ENCODE assay signal across 11 cellular contexts in genomic region chr18:74252032-74252380, GRCh38. TPM values are rescaled to one million over a fixed set of nuclear protein-coding genes. Genes with fewer than 3 reads are reported as not detected.
DNase-seq lines count a peak whose midpoint lies in the region; ATAC-seq and TF ChIP-seq lines count a peak whose summit lies in the region.
"Had no signal": no experiment of that assay in that cellular context is flagged by ENCODE, and none has a peak within 500 bp of the region (broad histone marks: within the 10 kb centered on the region; RNA-seq: fewer than 3 reads in every experiment).

No MANE protein-coding gene starts in this region.

- H3K4me3 ChIP-seq in choroid plexus epithelial cell (ENCODE audit: low read depth, low read length), result no peak overlapping the region

- peak overlapping the region; percentile 87 for H3K27ac Mint-ChIP-seq in Calu3 (ENCODE audit: unreplicated experiment)

- BruUV-seq in Calu3 (replicated peaks; lab: Mats Ljungman, UMichigan), result no TSS peak

- H3K27me3 Mint-ChIP-seq in Calu3 (ENCODE audit: unreplicated experiment), result no peaks in the 10 kb centered on the region

- H3K9me3 Mint-ChIP-seq in Calu3 (ENCODE audit: low read depth, unreplicated experiment), result no peaks in the 10 kb centered on the region

- no peak for TF ChIP-seq POLR2A in GM18505 (IDR thresholded peaks at IDR 0.05; ENCODE audit: borderline replicate concordance, extremely low read depth, insufficient read depth, insufficient read length)

- ATAC-seq in omental fat pad (ENCODE audit: low FRiP score) (peak; percentile 44), GM18505 (IDR thresholded peaks at IDR 0.05; ENCODE audit: unreplicated experiment) (no peak)

- no peak for DNase-seq in Calu3
- DNase-seq in LHCN-M2 (ENCODE audit: low read depth), result peak; percentile 37
- peak; percentile 71 for DNase-seq in choroid plexus epithelial cell (ENCODE audit: low read depth)
- no peak for DNase-seq in omental fat pad (ENCODE audit: low spot score)
- DNase-seq in SK-N-DZ (ENCODE audit: low spot score), result no peak
- no peak for DNase-seq in epidermal melanocyte (ENCODE audit: insufficient read length, low spot score)
- DNase-seq in NCI-H524 treated with DMSO at 0.1 percent for 48 hours (lab: John Stamatoyannopoulos, UW), result no peak
- DNase-seq: DND-41, kidney glomerular epithelial cell, NCI-H187 treated with DMSO at 0.1 percent for 48 hours had no signal

- intact Hi-C loops in Calu3 (cut with micrococcal nuclease; ENCODE audit: unreplicated experiment), result no loop called here

- CTCF ChIA-PET in Calu3 (lab: Charles Lee), result interaction anchor here (2.1 kb wide), 1 partner anchor 17 kb away, joined by 9 read pairs; no protein-coding TSS in a partner anchor

- H3K36me3 Mint-ChIP-seq in Calu3 (ENCODE audit: insufficient read depth, unreplicated experiment), result peaks cover 26% of the 10 kb centered on the region

- H3K4me1 Mint-ChIP-seq in Calu3 (ENCODE audit: low read depth, unreplicated experiment), result peaks cover 67% of the 10 kb centered on the region

- no peak overlapping the region for H3K4me3 Mint-ChIP-seq in Calu3 (ENCODE audit: low read depth, unreplicated experiment)

- TF ChIP-seq CTCF in Calu3 (IDR thresholded peaks at IDR 0.05; ENCODE audit: unreplicated experiment) (no peak), choroid plexus epithelial cell (conservative IDR thresholded peaks at IDR 0.05; ENCODE audit: low read depth, low read length) (no peak), omental fat pad (IDR thresholded peaks at IDR 0.05) (no peak)

RNA-seq across cellular contexts. Expression of gene CYB5A, which starts 39.8 kb away (rescaled TPM):
- total RNA-seq in Calu3 (2022) (143 and 169 TPM in 2 replicates), LHCN-M2 (2014; rRNA removed) (48.4 and 60.4 TPM in 2 replicates), omental fat pad (100 to 1,000 TPM; 258 to 547 (median 341) TPM)
- 104 TPM for polyA plus RNA-seq in LHCN-M2 (2012)
- polyA plus RNA-seq in SK-N-DZ (2014; cell fraction: cytosol; rRNA removed), result 64.1 and 81.8 TPM in 2 replicates
- polyA plus RNA-seq in SK-N-DZ (2014; cell fraction: nucleus; rRNA removed), result 57.4 and 116 TPM in 2 replicates

Comparison
In these comparisons a context has a peak if more than half of its experiments do, and no peak if none do; other contexts are left out.
1. DNase-seq: peak in LHCN-M2 (single experiment) and choroid plexus epithelial cell (single experiment); none in Calu3 (single experiment), omental fat pad (single experiment), SK-N-DZ (single experiment), epidermal melanocyte (single experiment) and NCI-H524 treated with DMSO at 0.1 percent for 48 hours (single experiment).